Comparison of ENCODE assay signal across 8 cellular contexts in the genomic region with DNA sequence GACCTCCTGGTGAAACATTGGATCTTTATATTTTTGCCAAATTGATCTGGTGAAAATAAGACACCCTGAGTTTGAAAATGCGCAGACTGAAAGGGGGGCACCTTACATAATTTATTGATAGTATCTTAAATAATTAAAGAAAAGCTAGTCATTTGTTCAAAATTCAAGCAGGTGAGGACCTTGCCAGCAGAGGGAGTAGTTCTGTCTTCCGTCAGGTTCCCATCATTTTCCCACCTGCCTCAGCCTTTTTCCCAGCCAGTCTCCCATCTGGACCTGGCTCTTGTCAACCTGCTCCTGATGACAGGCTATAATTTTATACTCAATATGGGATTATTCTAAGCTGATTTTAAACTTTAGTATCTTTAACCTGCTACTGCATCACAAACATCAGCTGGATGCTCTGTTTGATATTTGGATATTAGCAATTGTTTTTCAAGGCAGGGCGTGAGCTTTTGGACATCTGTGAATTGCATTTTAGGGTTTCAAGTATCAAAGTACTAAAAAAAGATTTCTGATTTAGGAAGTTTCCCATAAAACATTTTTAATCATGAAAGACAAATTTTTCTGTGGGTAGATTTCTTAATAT.
A peak's percentile ranks its signal among the peaks of the same experiment; 100 is the strongest.
DNase-seq lines count a peak whose midpoint lies in the region; ATAC-seq and TF ChIP-seq lines count a peak whose summit lies in the region.

No MANE protein-coding gene starts in this region.

- no peak overlapping the region for H3K27ac Mint-ChIP-seq in chondrocyte (ENCODE audit: unreplicated experiment)
- H3K27ac Mint-ChIP-seq in stimulated activated naive B cell treated with anti-CD40 and anti-IgM and Interleukin-4, amounts not matched to agents 10 μg/mL and 1 μg/mL and 100 μg/mL, for 72 hours, result no peak overlapping the region

- H3K79me1 ChIP-seq in neuronal stem cell (ENCODE audit: low read depth, low read length), result no peaks in the 10 kb centered on the region

- H3K27me3 ChIP-seq in neuronal stem cell (ENCODE audit: control insufficient read depth in 3 of 3, insufficient read depth in 3 of 3, low read depth in 1 of 3, low read length in 3 of 3), result no peaks in the 10 kb centered on the region

- H3K9ac ChIP-seq in neuronal stem cell (ENCODE audit: low read depth, low read length, poor library complexity), result no peak overlapping the region

- H3K27me3 Mint-ChIP-seq in chondrocyte (ENCODE audit: low read depth), result no peaks in the 10 kb centered on the region
- H3K27me3 Mint-ChIP-seq in stimulated activated naive B cell treated with anti-CD40 and anti-IgM and Interleukin-4, amounts not matched to agents 10 μg/mL and 1 μg/mL and 100 μg/mL, for 72 hours, result no peaks in the 10 kb centered on the region

- no peak overlapping the region for H3K4me2 ChIP-seq in neuronal stem cell (ENCODE audit: insufficient read depth, low read length, poor library complexity, severe bottlenecking)

- H3K9me3 Mint-ChIP-seq in chondrocyte (ENCODE audit: low read depth), result no peaks in the 10 kb centered on the region
- H3K9me3 Mint-ChIP-seq in stimulated activated naive B cell treated with anti-CD40 and anti-IgM and Interleukin-4, amounts not matched to agents 10 μg/mL and 1 μg/mL and 100 μg/mL, for 72 hours, result no peaks in the 10 kb centered on the region

- no peaks in the 10 kb centered on the region for H3K36me3 ChIP-seq in neuronal stem cell (replicated peaks in 1 of 2; ENCODE audit: control insufficient read depth in 2 of 2, insufficient read depth in 2 of 2, low read length in 2 of 2)

- no peak overlapping the region for H2BK120ac ChIP-seq in neuronal stem cell (ENCODE audit: low read depth, low read length)

- no peak overlapping the region for H3K4me3 ChIP-seq in neuronal stem cell (ENCODE audit: low read length in 2 of 2)

- no CpG with 5 or more reads among the region's 3 CpGs for WGBS in neuronal stem cell (ENCODE audit: extremely low coverage in 2 of 2, insufficient read length in 2 of 2, insufficient replicate concordance in 1 of 2), 2 donors

- TF ChIP-seq CTCF in chondrocyte (IDR thresholded peaks at IDR 0.05), result peak; percentile 84

- no peak overlapping the region for H3K23ac ChIP-seq in neuronal stem cell (ENCODE audit: low read depth, low read length, poor library complexity)

- no peak overlapping the region for H4K8ac ChIP-seq in neuronal stem cell (ENCODE audit: low read depth, low read length)

- no peak overlapping the region for H2BK12ac ChIP-seq in neuronal stem cell (ENCODE audit: low read length)

- H2BK5ac ChIP-seq in neuronal stem cell (ENCODE audit: low read length), result no peak overlapping the region

- no peak overlapping the region for H3K14ac ChIP-seq in neuronal stem cell (ENCODE audit: low read length)

- no peak overlapping the region for H3K4ac ChIP-seq in neuronal stem cell (ENCODE audit: low read length)

- H2BK15ac ChIP-seq in neuronal stem cell (ENCODE audit: low read length), result no peak overlapping the region

- DNase-seq in stimulated activated CD4-positive, alpha-beta T cell treated with anti-CD3 and anti-CD28 coated beads, Interleukin-15, amount 100 ng/mL, for 24 hours, result peak; percentile 1
- DNase-seq in stimulated activated CD4-positive, alpha-beta T cell treated with anti-CD3 and anti-CD28 coated beads, Interleukin-2, amount 100 ng/mL, for 48 hours, result no peak
- DNase-seq in NCI-H2227 treated with DMSO at 0.1 percent for 48 hours (lab: John Stamatoyannopoulos, UW) (peak; percentile 51), chondrocyte (ENCODE audit: low spot score) (no peak), neuronal stem cell (ENCODE audit: low spot score) (peak; percentile 38), middle frontal gyrus (ENCODE audit: extremely low spot score, low spot score) (no peak)
- no peak for DNase-seq in stimulated activated naive B cell treated with anti-CD40 and anti-IgM and Interleukin-4, amounts not matched to agents 10 μg/mL and 1 μg/mL and 100 μg/mL, for 72 hours

- H3K18ac ChIP-seq in neuronal stem cell (ENCODE audit: low read length), result no peak overlapping the region

- H2AFZ ChIP-seq in neuronal stem cell (ENCODE audit: low read length), result no peak overlapping the region

- no peak overlapping the region for H3K4me3 Mint-ChIP-seq in chondrocyte (ENCODE audit: unreplicated experiment)
- no peak overlapping the region for H3K4me3 Mint-ChIP-seq in stimulated activated naive B cell treated with anti-CD40 and anti-IgM and Interleukin-4, amounts not matched to agents 10 μg/mL and 1 μg/mL and 100 μg/mL, for 72 hours

- no peak overlapping the region for H4K91ac ChIP-seq in neuronal stem cell (ENCODE audit: low read depth, low read length, poor library complexity)

- peaks cover 3% of the 10 kb centered on the region in 2 donors for H3K4me1 ChIP-seq in neuronal stem cell (ENCODE audit: control insufficient read depth in 2 of 2, insufficient read depth in 1 of 2, low read depth in 1 of 2, low read length in 2 of 2)

- H3K9me3 ChIP-seq in neuronal stem cell (replicated peaks in 1 of 2; ENCODE audit: control insufficient read depth in 2 of 2, insufficient read depth in 1 of 2, low read depth in 1 of 2, low read length in 2 of 2), result no peaks in the 10 kb centered on the region

- no peaks in the 10 kb centered on the region for H3K36me3 Mint-ChIP-seq in chondrocyte (ENCODE audit: low read depth)
- H3K36me3 Mint-ChIP-seq in stimulated activated naive B cell treated with anti-CD40 and anti-IgM and Interleukin-4, amounts not matched to agents 10 μg/mL and 1 μg/mL and 100 μg/mL, for 72 hours, result peaks cover 1 to 3% of the 10 kb centered on the region in 2 donors

- no peak overlapping the region for H2AK5ac ChIP-seq in neuronal stem cell (ENCODE audit: low read depth, low read length)

- H3K27ac ChIP-seq in neuronal stem cell (replicated peaks; ENCODE audit: low read length), result no peak overlapping the region

- no peak for ATAC-seq in stimulated activated naive B cell treated with anti-CD40 and anti-IgM and Interleukin-4, amounts not matched to agents 10 μg/mL and 1 μg/mL and 100 μg/mL, for 72 hours (replicated peaks)
- ATAC-seq in esophagus mucosa, result no peak

- H3K4me1 Mint-ChIP-seq in chondrocyte (ENCODE audit: low read depth), result peaks cover 30% of the 10 kb centered on the region
- no peaks in the 10 kb centered on the region for H3K4me1 Mint-ChIP-seq in stimulated activated naive B cell treated with anti-CD40 and anti-IgM and Interleukin-4, amounts not matched to agents 10 μg/mL and 1 μg/mL and 100 μg/mL, for 72 hours

Comparison
In these comparisons a context has a peak if more than half of its experiments do, and no peak if none do; other contexts are left out.
1. DNase-seq: peak in stimulated activated CD4-positive, alpha-beta T cell treated with anti-CD3 and anti-CD28 coated beads, Interleukin-15, amount 100 ng/mL, for 24 hours (single experiment), NCI-H2227 treated with DMSO at 0.1 percent for 48 hours (single experiment) and neuronal stem cell (single experiment); none in stimulated activated CD4-positive, alpha-beta T cell treated with anti-CD3 and anti-CD28 coated beads, Interleukin-2, amount 100 ng/mL, for 48 hours (0 of 2), chondrocyte (single experiment), middle frontal gyrus (single experiment) and stimulated activated naive B cell treated with anti-CD40 and anti-IgM and Interleukin-4, amounts not matched to agents 10 μg/mL and 1 μg/mL and 100 μg/mL, for 72 hours (single experiment).